Comparison of ENCODE assay signal across 8 cellular contexts in genomic region chr10:120824864-120825263, GRCh38. TPM values are rescaled to one million over a fixed set of nuclear protein-coding genes. Genes with fewer than 3 reads are reported as not detected.
DNase-seq lines count a peak whose midpoint lies in the region; ATAC-seq, FAIRE-seq and TF ChIP-seq lines count a peak whose summit lies in the region.

No MANE protein-coding gene starts in this region.

- POLR2A ChIA-PET in Caco-2 (lab: Charles Lee) = no interaction called here

- H3K4me1 ChIP-seq in Caco-2 = no peaks in the 10 kb centered on the region
- H3K4me1 ChIP-seq in hepatocyte (ENCODE audit: insufficient read depth) = no peaks in the 10 kb centered on the region
- H3K4me1 ChIP-seq in gastroesophageal sphincter = no peaks in the 10 kb centered on the region

- H3K4me3 Mint-ChIP-seq in Caco-2 (ENCODE audit: unreplicated experiment) = no peak overlapping the region
- no peak overlapping the region for H3K4me3 Mint-ChIP-seq in immature natural killer cell

- peak; percentile 41 to 47 for DNase-seq in Caco-2
- DNase-seq in HFF-Myc (ENCODE audit: extremely low read depth, low read depth) = peak; percentile 1
- peak; percentile 23 for DNase-seq in SK-N-DZ (ENCODE audit: low spot score)
- DNase-seq in hepatocyte (ENCODE audit: low spot score) = peak; percentile 58
- DNase-seq in HTR-8/SVneo (ENCODE audit: insufficient read length, low spot score) = no peak
- no peak for DNase-seq in immature natural killer cell
- no peak for DNase-seq in NCI-H226

- H3K27ac Mint-ChIP-seq in Caco-2 (ENCODE audit: unreplicated experiment) (no peak overlapping the region), immature natural killer cell (no peak overlapping the region)

- H3K9me3 ChIP-seq in Caco-2 (no peaks in the 10 kb centered on the region), hepatocyte (ENCODE audit: low read depth) (no peaks in the 10 kb centered on the region), gastroesophageal sphincter (no peaks in the 10 kb centered on the region)

- H3K27me3 ChIP-seq in Caco-2 (replicated peaks; ENCODE audit: control insufficient read depth, insufficient read depth, low read length) (no peaks in the 10 kb centered on the region; the same call in 1 of the 2 replicates), hepatocyte (no peaks in the 10 kb centered on the region), gastroesophageal sphincter (no peaks in the 10 kb centered on the region)

- 46% methylated on average over 10 of the region's 10 CpGs for WGBS in hepatocyte (ENCODE audit: low lambda C conversion rate, missing lambda C conversion rate)
- 35 to 40% methylated on average over 3 to 10 of the region's 10 CpGs for WGBS in gastroesophageal sphincter (ENCODE audit: low coverage in 1 of 2), 2 donors

- H3K27me3 Mint-ChIP-seq in Caco-2 (ENCODE audit: insufficient read depth, unreplicated experiment) (peaks cover 22% of the 10 kb centered on the region), immature natural killer cell (ENCODE audit: low read depth in 3 of 3) (peaks cover 0 to 4% (median 2%) of the 10 kb centered on the region in 3 donors)

- no peaks in the 10 kb centered on the region for H4K20me1 ChIP-seq in hepatocyte (ENCODE audit: insufficient read depth, poor library complexity, severe bottlenecking)

- no peak overlapping the region for H3K4me3 ChIP-seq in Caco-2 (ENCODE audit: low read depth, low read length)
- no peak overlapping the region for H3K4me3 ChIP-seq in HFF-Myc (replicated peaks; ENCODE audit: low read depth, low read length)
- no peak overlapping the region for H3K4me3 ChIP-seq in hepatocyte
- no peak overlapping the region for H3K4me3 ChIP-seq in gastroesophageal sphincter

- TF ChIP-seq POLR2A in gastroesophageal sphincter (IDR thresholded peaks at IDR 0.05) = no peak

- H3K36me3 ChIP-seq in Caco-2 (ENCODE audit: control insufficient read depth, insufficient read depth, low read length) (no peaks in the 10 kb centered on the region), hepatocyte (replicated peaks; ENCODE audit: insufficient read depth, low read depth) (no peaks in the 10 kb centered on the region), gastroesophageal sphincter (no peaks in the 10 kb centered on the region)

- intact Hi-C loops in Caco-2 (cut with micrococcal nuclease; ENCODE audit: unreplicated experiment) = no loop called here

- TF ChIP-seq CTCF in Caco-2 (IDR thresholded peaks at IDR 0.05; ENCODE audit: insufficient read depth in 1 of 2, low read depth in 1 of 2, low read length in 1 of 2, severe bottlenecking in 1 of 2, unreplicated experiment in 1 of 2) (peak; percentile 55), HFF-Myc (IDR thresholded peaks at IDR 0.05; ENCODE audit: low read depth, low read length, missing control alignments) (peak; percentile 54), hepatocyte (IDR thresholded peaks at IDR 0.05; ENCODE audit: poor library complexity) (peak; percentile 54), gastroesophageal sphincter (IDR thresholded peaks at IDR 0.05) (no peak)

- H3K4me1 Mint-ChIP-seq in Caco-2 (ENCODE audit: low read depth, unreplicated experiment) (no peaks in the 10 kb centered on the region), immature natural killer cell (no peaks in the 10 kb centered on the region)

- no peak for FAIRE-seq in HTR-8/SVneo (lab: Jason Lieb, UNC)

- no peaks in the 10 kb centered on the region for H3K9me2 ChIP-seq in hepatocyte (replicated peaks; ENCODE audit: insufficient read depth)

- no peak for ATAC-seq in gastroesophageal sphincter

- no TSS peak for BruUV-seq in Caco-2 (replicated peaks; lab: Mats Ljungman, UMichigan)

- no peaks in the 10 kb centered on the region for H3K79me2 ChIP-seq in hepatocyte

- H3K9me3 Mint-ChIP-seq in Caco-2 (ENCODE audit: unreplicated experiment) = peaks cover 10% of the 10 kb centered on the region
- H3K9me3 Mint-ChIP-seq in immature natural killer cell = no peaks in the 10 kb centered on the region

- CTCF ChIA-PET in Caco-2 (lab: Charles Lee) = interaction anchor here (0.6 kb wide), 1 partner anchor 288 kb away, joined by 3 read pairs; no protein-coding TSS in a partner anchor

- H3K4me2 ChIP-seq in hepatocyte = no peak overlapping the region

- TF ChIP-seq EP300 in gastroesophageal sphincter (IDR thresholded peaks at IDR 0.05) = no peak

- H3K36me3 Mint-ChIP-seq in Caco-2 (ENCODE audit: insufficient read depth, unreplicated experiment) = no peaks in the 10 kb centered on the region
- peaks cover 0 to 3% (median 0%) of the 10 kb centered on the region in 3 donors for H3K36me3 Mint-ChIP-seq in immature natural killer cell

- H2AFZ ChIP-seq in hepatocyte = no peak overlapping the region

- H3K27ac ChIP-seq in hepatocyte (no peak overlapping the region), gastroesophageal sphincter (no peak overlapping the region)

RNA-seq across cellular contexts. Expression of gene WDR11, which starts 26.3 kb away (rescaled TPM):
- total RNA-seq in Caco-2 (2022) (53.1 and 59.2 TPM in 2 replicates), hepatocyte (62.6 and 66.6 TPM in 2 replicates), gastroesophageal sphincter (10 to 100 TPM; 37.2 to 62.4 (median 42.8) TPM)
- 50.0 and 56.0 TPM in 2 replicates for polyA plus RNA-seq in SK-N-DZ (2014; cell fraction: cytosol; rRNA removed)
- polyA plus RNA-seq in SK-N-DZ (2014; cell fraction: nucleus; rRNA removed) = 147 and 157 TPM in 2 replicates
- polyA plus RNA-seq in hepatocyte (25.9 and 26.4 TPM in 2 replicates), immature natural killer cell (10 to 100 TPM; 22.0 to 31.9 (median 22.2) TPM)

Comparison
In these comparisons a context has a peak if more than half of its experiments do, and no peak if none do; other contexts are left out.
1. DNase-seq: peak in Caco-2 (2 of 2), HFF-Myc (single experiment), SK-N-DZ (single experiment) and hepatocyte (single experiment); none in HTR-8/SVneo (single experiment), immature natural killer cell (0 of 3) and NCI-H226 (single experiment).
2. CTCF ChIP-seq: peak in Caco-2 (2 of 2), HFF-Myc (single experiment) and hepatocyte (single experiment); none in gastroesophageal sphincter (0 of 4).